ENCODE assay signal across 8 cellular contexts in the genomic region with DNA sequence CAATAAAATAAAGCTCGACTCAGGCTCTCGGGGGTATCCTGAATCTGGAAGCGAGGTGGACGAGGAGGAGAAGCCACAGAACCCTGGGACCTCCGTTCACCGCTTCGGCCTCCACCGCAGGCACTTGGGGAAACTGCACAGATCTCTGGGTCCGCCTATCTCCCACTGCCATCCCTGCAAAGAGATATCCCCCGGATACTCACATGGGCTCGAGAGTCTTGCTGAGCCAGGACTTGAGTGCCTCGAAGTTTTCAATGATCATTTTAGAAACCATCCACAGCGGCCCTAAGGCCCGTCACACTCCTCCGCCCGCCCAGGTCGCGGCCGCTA. TPM values are rescaled to one million over a fixed set of nuclear protein-coding genes. Genes with fewer than 3 reads are reported as not detected.
DNase-seq lines count a peak whose midpoint lies in the region; ATAC-seq and TF ChIP-seq lines count a peak whose summit lies in the region.

No MANE protein-coding gene starts in this region.

- peak overlapping the region; percentile 86 for H3K4me3 ChIP-seq in Caco-2 (ENCODE audit: low read depth, low read length)

- BruUV-seq in Caco-2 (replicated peaks; lab: Mats Ljungman, UMichigan) (no TSS peak), MCF 10A (replicated peaks; lab: Mats Ljungman, UMichigan) (no TSS peak)

- POLR2A ChIA-PET in Caco-2 (lab: Charles Lee) (interaction anchor here (0.6 to 1.8 kb wide), 4 partner anchors 26 to 80 kb away, joined by 3 to 7 read pairs (median 3); a partner anchor contains a TSS), MCF 10A (lab: Yijun Ruan, JAX) (interaction anchor here (0.7 to 6.9 kb wide), 27 partner anchors 10 to 934 kb away, joined by 3 to 126 read pairs (median 5); a partner anchor contains a TSS)

- peaks cover 15% of the 10 kb centered on the region for H3K36me3 Mint-ChIP-seq in Caco-2 (ENCODE audit: insufficient read depth, unreplicated experiment)
- peaks cover 12% of the 10 kb centered on the region for H3K36me3 Mint-ChIP-seq in MCF 10A (ENCODE audit: insufficient read depth, unreplicated experiment)
- peaks cover 10% of the 10 kb centered on the region for H3K36me3 Mint-ChIP-seq in effector memory CD8-positive, alpha-beta T cell (ENCODE audit: insufficient read depth)

- intact Hi-C loops in Caco-2 (cut with micrococcal nuclease; ENCODE audit: unreplicated experiment) = no loop called here
- intact Hi-C loops in MCF 10A (cut with micrococcal nuclease) = loop anchor here (5.0 kb wide), 1 partner anchor 77 kb away; a partner anchor contains a TSS

- TF ChIP-seq CTCF in Caco-2 (IDR thresholded peaks at IDR 0.05; ENCODE audit: insufficient read depth in 1 of 2, low read depth in 1 of 2, low read length in 1 of 2, severe bottlenecking in 1 of 2, unreplicated experiment in 1 of 2) = no peak
- no peak for TF ChIP-seq CTCF in MCF 10A (IDR thresholded peaks at IDR 0.05; ENCODE audit: unreplicated experiment)

- H3K9me3 Mint-ChIP-seq in Caco-2 (ENCODE audit: unreplicated experiment) (no peaks in the 10 kb centered on the region), MCF 10A (ENCODE audit: unreplicated experiment) (no peaks in the 10 kb centered on the region)
- H3K9me3 Mint-ChIP-seq in effector memory CD8-positive, alpha-beta T cell = no peaks in the 10 kb centered on the region

- peaks cover 26% of the 10 kb centered on the region for H3K4me1 Mint-ChIP-seq in Caco-2 (ENCODE audit: low read depth, unreplicated experiment)
- peaks cover 27% of the 10 kb centered on the region for H3K4me1 Mint-ChIP-seq in MCF 10A (ENCODE audit: insufficient read depth, unreplicated experiment)
- H3K4me1 Mint-ChIP-seq in effector memory CD8-positive, alpha-beta T cell (ENCODE audit: low read depth in 2 of 2) = peaks cover 25 to 26% of the 10 kb centered on the region in 2 donors

- peaks cover 24% of the 10 kb centered on the region for H3K4me1 ChIP-seq in Caco-2

- DNase-seq in Caco-2 = no peak
- peak; percentile 68 for DNase-seq in HT-29 (ENCODE audit: low spot score)
- DNase-seq in MCF 10A (ENCODE audit: unreplicated experiment) = peak; percentile 40
- DNase-seq in medulla oblongata (ENCODE audit: extremely low spot score) = peak; percentile 33
- DNase-seq in kidney tubule cell (ENCODE audit: low spot score) = no peak
- DNase-seq in NAMALWA (ENCODE audit: low spot score) = no peak
- DNase-seq in effector memory CD8-positive, alpha-beta T cell = no peak

- ATAC-seq in GM21381 (IDR thresholded peaks at IDR 0.05; ENCODE audit: unreplicated experiment) = peak; percentile 40
- no peak for ATAC-seq in effector memory CD8-positive, alpha-beta T cell (replicated peaks)

- no peaks in the 10 kb centered on the region for H3K9me3 ChIP-seq in Caco-2

- H3K4me3 Mint-ChIP-seq in Caco-2 (ENCODE audit: unreplicated experiment) = no peak overlapping the region
- H3K4me3 Mint-ChIP-seq in MCF 10A (ENCODE audit: unreplicated experiment) = no peak overlapping the region
- no peak overlapping the region for H3K4me3 Mint-ChIP-seq in effector memory CD8-positive, alpha-beta T cell

- H3K27ac Mint-ChIP-seq in Caco-2 (ENCODE audit: unreplicated experiment) (peak overlapping the region; percentile 83), MCF 10A (ENCODE audit: low read depth, unreplicated experiment) (peak overlapping the region; percentile 91)
- no peak overlapping the region for H3K27ac Mint-ChIP-seq in effector memory CD8-positive, alpha-beta T cell

- H3K36me3 ChIP-seq in Caco-2 (ENCODE audit: control insufficient read depth, insufficient read depth, low read length) = no peaks in the 10 kb centered on the region

- CTCF ChIA-PET in Caco-2 (lab: Charles Lee) (interaction anchor here (1.5 to 1.6 kb wide), 2 partner anchors 14 to 19 kb away, joined by 4 to 6 read pairs; no protein-coding TSS in a partner anchor), MCF 10A (lab: Yijun Ruan, JAX) (interaction anchor here (0.7 to 2.9 kb wide), 9 partner anchors 11 to 421 kb away, joined by 3 to 19 read pairs (median 4); no protein-coding TSS in a partner anchor)

- H3K27me3 ChIP-seq in Caco-2 (replicated peaks; ENCODE audit: control insufficient read depth, insufficient read depth, low read length) = no peaks in the 10 kb centered on the region

- H3K27me3 Mint-ChIP-seq in Caco-2 (ENCODE audit: insufficient read depth, unreplicated experiment) (no peaks in the 10 kb centered on the region), MCF 10A (ENCODE audit: insufficient read depth, unreplicated experiment) (no peaks in the 10 kb centered on the region)
- H3K27me3 Mint-ChIP-seq in effector memory CD8-positive, alpha-beta T cell = no peaks in the 10 kb centered on the region

RNA-seq across cellular contexts. Expression of a gene that starts 0.6 kb away (rescaled TPM):
- total RNA-seq in Caco-2 (2022) = 57.4 and 60.4 TPM in 2 replicates
- total RNA-seq in HT-29 (2014; rRNA removed; shearing (Covaris generic)) = 17.0 and 20.8 TPM in 2 replicates
- total RNA-seq in MCF 10A (2022) = 60.5 and 72.6 TPM in 2 replicates

Comparison
In these comparisons a context has a peak if more than half of its experiments do, and no peak if none do; other contexts are left out.
1. DNase-seq: peak in HT-29 (single experiment), MCF 10A (single experiment) and medulla oblongata (single experiment); none in Caco-2 (0 of 2), kidney tubule cell (single experiment), NAMALWA (single experiment) and effector memory CD8-positive, alpha-beta T cell (0 of 3).
2. H3K27ac Mint-ChIP-seq: peak in Caco-2 (single experiment) and MCF 10A (single experiment); none in effector memory CD8-positive, alpha-beta T cell (0 of 2).